Comparison of ENCODE assay signal across 32 cellular contexts in genomic region chr2:121504316-121504715, GRCh38. TPM values are rescaled to one million over a fixed set of nuclear protein-coding genes. Genes with fewer than 3 reads are reported as not detected.
DNase-seq lines count a peak whose midpoint lies in the region; ATAC-seq and TF ChIP-seq lines count a peak whose summit lies in the region.
"Had no signal": no experiment of that assay in that cellular context is flagged by ENCODE, and none has a peak within 500 bp of the region (broad histone marks: within the 10 kb centered on the region; RNA-seq: fewer than 3 reads in every experiment).

No MANE protein-coding gene starts in this region.

- H3K36me3 ChIP-seq in psoas muscle (ENCODE audit: insufficient read depth in 1 of 2, low read depth in 1 of 2), result peaks cover 0 to 21% of the 10 kb centered on the region in 2 donors
- H3K36me3 ChIP-seq: prostate gland had no signal

- CTCF ChIA-PET in AG04450 (lab: Charles Lee), result interaction anchor here (0.6 to 1.4 kb wide), 2 partner anchors 102 to 419 kb away, joined by 4 to 5 read pairs; no protein-coding TSS in a partner anchor

- DNase-seq in AG04450 (ENCODE audit: low read depth, low spot score) (no peak), HFFc6 (no peak), epithelial cell of prostate (ENCODE audit: low read depth, low spot score) (no peak), psoas muscle (no peak)
- no peak for DNase-seq in effector CD8-positive, alpha-beta T cell (lab: John Stamatoyannopoulos, UW)
- DNase-seq: activated CD4-positive, alpha-beta T cell treated with anti-CD3 and anti-CD28 coated beads, Interleukin-2, amount 10 ng/mL, durations not matched to agents 7 days and 5 days; anterior cingulate cortex; caudate nucleus; foreskin melanocyte; NCI-H1048; NCI-H187; NCI-H2171 treated with DMSO at 0.1 percent for 48 hours; NCI-H524 treated with DMSO at 0.1 percent for 48 hours; NK-92 treated with Interleukin-12 subunit alpha and Interleukin-12 subunit beta, amount 100 ng/mL, for 24 hours; Peyer's patch; SJCRH30; stimulated activated CD4-positive, alpha-beta T cell treated with anti-CD3 and anti-CD28 coated beads, Interleukin-2, amount 100 ng/mL, for 24 hours; substantia nigra; T-helper 17 cell had no signal

- intact Hi-C loops in psoas muscle (cut with DNase I), result no loop called here

- H3K4me1 Mint-ChIP-seq in HFFc6 (ENCODE audit: low read depth), result peaks cover 74% of the 10 kb centered on the region

- H3K36me3 Mint-ChIP-seq in HFFc6 (ENCODE audit: low read depth), result peaks cover 22% of the 10 kb centered on the region

- H3K27me3 Mint-ChIP-seq in HFFc6 (ENCODE audit: insufficient read depth), result no peaks in the 10 kb centered on the region
- H3K27me3 Mint-ChIP-seq: activated CD4-positive, alpha-beta T cell treated with anti-CD3 and anti-CD28 coated beads, Interleukin-2, amount 10 ng/mL, durations not matched to agents 7 days and 5 days; T-helper 17 cell had no signal

- ATAC-seq in psoas muscle (no peak), HG03097 (IDR thresholded peaks at IDR 0.05; ENCODE audit: low FRiP score, unreplicated experiment) (no peak), HG03342 (IDR thresholded peaks at IDR 0.05; ENCODE audit: unreplicated experiment) (no peak)
- ATAC-seq: T-helper 17 cell had no signal

- peak overlapping the region; percentile 77 for H3K27ac Mint-ChIP-seq in HFFc6
- H3K27ac Mint-ChIP-seq: activated CD4-positive, alpha-beta T cell treated with anti-CD3 and anti-CD28 coated beads, Interleukin-2, amount 10 ng/mL, durations not matched to agents 7 days and 5 days; activated naive CD4-positive, alpha-beta T cell treated with anti-CD3 and anti-CD28 coated beads, Interleukin-2, amount 50 U/mL, for 72 hours; activated T-helper 1 cell treated with anti-CD3 and anti-CD28 coated beads, Interleukin-12 subunit alpha, Interleukin-12 subunit beta, Interleukin-2, Interleukin-4 antibody, amounts not matched to agents 30 ng/mL and 10 ng/mL and 1 ng/mL, durations not matched to agents 14 hours and 24 hours and 36 hours had no signal

- H3K4me1 ChIP-seq in psoas muscle, result peaks cover 70% of the 10 kb centered on the region
- H3K4me1 ChIP-seq: Peyer's patch, prostate gland, SJCRH30 had no signal

- no peak for TF ChIP-seq CTCF in AG04450 (IDR thresholded peaks at IDR 0.05; ENCODE audit: low read depth, low read length)
- TF ChIP-seq CTCF in HFFc6 (IDR thresholded peaks at IDR 0.05), result no peak
- TF ChIP-seq CTCF in psoas muscle (IDR thresholded peaks at IDR 0.05), result no peak

- no peak overlapping the region for H3K4me3 ChIP-seq in AG04450 (ENCODE audit: low read depth, low read length)
- H3K4me3 ChIP-seq in psoas muscle, result no peak overlapping the region
- H3K4me3 ChIP-seq: hepatocyte, Peyer's patch, prostate gland, SJCRH30, skin epidermis had no signal

- 81 to 98% (median 82%) methylated on average over 2 of the region's 2 CpGs for WGBS in psoas muscle, 3 donors

- H3K9me3 ChIP-seq in AG04450 (ENCODE audit: control insufficient read depth, insufficient read depth, low read length) (no peaks in the 10 kb centered on the region), psoas muscle (peaks cover 16% of the 10 kb centered on the region)
- H3K9me3 ChIP-seq: Peyer's patch, prostate gland had no signal

- peaks cover under 1% of the 10 kb centered on the region; the same call in 1 of the 2 replicates for H3K9me3 Mint-ChIP-seq in HFFc6

- POLR2A ChIA-PET in AG04450 (lab: Yijun Ruan, JAX), result interaction anchor here (2.0 kb wide), 1 partner anchor 26 kb away, joined by 9 read pairs; the partner anchor contains the start of gene RNU4ATAC

- H3K27ac ChIP-seq in AG04450 (ENCODE audit: low read depth, low read length) (peak overlapping the region; percentile 49), epithelial cell of prostate (peak overlapping the region; percentile 97), psoas muscle (peak overlapping the region; percentile 77)
- H3K27ac ChIP-seq: hepatocyte, Peyer's patch, prostate gland, SJCRH30 had no signal

- H3K27me3 ChIP-seq in AG04450 (ENCODE audit: control insufficient read depth, insufficient read depth, low read length) (no peaks in the 10 kb centered on the region), psoas muscle (ENCODE audit: insufficient read depth in 3 of 3, low read length in 2 of 3) (no peaks in the 10 kb centered on the region)
- H3K27me3 ChIP-seq: hepatocyte, Peyer's patch, SJCRH30 had no signal

- peak overlapping the region; percentile 57; the same call in 1 of the 2 replicates for H3K4me3 Mint-ChIP-seq in HFFc6
- H3K4me3 Mint-ChIP-seq: activated CD4-positive, alpha-beta T cell treated with anti-CD3 and anti-CD28 coated beads, Interleukin-2, amount 10 ng/mL, durations not matched to agents 7 days and 5 days; activated T-helper 1 cell treated with anti-CD3 and anti-CD28 coated beads, Interleukin-12 subunit alpha, Interleukin-12 subunit beta, Interleukin-2, Interleukin-4 antibody, amounts not matched to agents 30 ng/mL and 10 ng/mL and 1 ng/mL, durations not matched to agents 14 hours and 24 hours and 36 hours; neural crest cell; T-helper 17 cell had no signal

RNA-seq across cellular contexts. Expression of gene RNU4ATAC, which starts 26.4 kb away (rescaled TPM):
- not detected in 2 replicates for polyA plus RNA-seq in AG04450 (2011; rRNA removed)
- under 0.01 TPM in 2 replicates for polyA minus RNA-seq in AG04450 (2011; rRNA and poly(A)+ RNA removed)
- total RNA-seq in HFFc6 (2021; fragmentation: NEBNext Ultra II Directional; extraction: Animal tissue kit (Norgen Biotek cat#: 25700)), result not detected
- total RNA-seq in psoas muscle, result not detected
- not detected for polyA plus RNA-seq in psoas muscle
- total RNA-seq: activated CD4-positive, alpha-beta T cell treated with anti-CD3 and anti-CD28 coated beads, Interleukin-2, amount 10 ng/mL, durations not matched to agents 7 days and 5 days; activated naive CD4-positive, alpha-beta T cell treated with anti-CD3 and anti-CD28 coated beads, Interleukin-2, amount 50 U/mL, for 72 hours; activated T-helper 1 cell treated with anti-CD3 and anti-CD28 coated beads, Interleukin-12 subunit alpha, Interleukin-12 subunit beta, Interleukin-2, Interleukin-4 antibody, amounts not matched to agents 30 ng/mL and 10 ng/mL and 1 ng/mL, durations not matched to agents 14 hours and 24 hours and 36 hours; dermis microvascular lymphatic vessel endothelial cell; endothelial cell of umbilical vein; hepatocyte; liver; mononuclear cell; neural crest cell; prostate gland; T-helper 17 cell had no signal
- polyA plus RNA-seq: endothelial cell of umbilical vein, urinary bladder had no signal
